In the genomic region with DNA sequence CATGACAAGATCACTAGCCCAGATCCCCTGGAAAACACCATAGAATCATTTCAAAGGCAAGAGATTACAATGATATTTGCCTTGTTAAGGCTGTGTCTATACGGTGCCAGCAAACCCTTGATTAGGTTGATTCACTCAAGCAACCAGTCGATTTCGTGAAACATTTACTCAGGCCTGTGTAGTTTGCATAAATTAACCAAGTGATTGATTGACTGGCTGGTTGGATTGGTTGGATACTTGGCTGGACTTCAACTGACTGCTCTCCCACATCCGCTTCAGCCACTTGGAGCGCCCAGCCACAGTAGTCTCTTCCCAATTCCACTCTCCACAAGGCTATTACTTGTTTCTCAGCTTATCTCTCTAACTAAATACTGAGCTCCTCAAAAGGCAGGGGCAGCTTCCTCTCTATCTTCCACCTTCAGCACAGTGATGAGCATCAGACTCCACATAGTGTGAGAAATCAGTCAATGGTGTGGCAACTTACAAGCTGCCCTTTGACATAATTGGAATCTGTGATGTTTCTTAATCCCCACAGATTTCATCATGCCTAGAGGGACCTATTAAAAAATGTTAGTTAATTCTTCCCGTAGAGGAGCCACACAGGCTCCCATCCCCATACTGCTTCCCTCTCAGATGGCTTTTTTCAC, we compare ENCODE assay signal across 21 cellular contexts.
A peak's percentile ranks its signal among the peaks of the same experiment; 100 is the strongest.
DNase-seq lines count a peak whose midpoint lies in the region; ATAC-seq, FAIRE-seq and TF ChIP-seq lines count a peak whose summit lies in the region.
"Had no signal": no experiment of that assay in that cellular context is flagged by ENCODE, and none has a peak within 500 bp of the region (broad histone marks: within the 10 kb centered on the region; RNA-seq: fewer than 3 reads in every experiment).

No MANE protein-coding gene starts in this region.

- H3K27ac ChIP-seq in colonic mucosa (no peak overlapping the region), right lobe of liver (peak overlapping the region in 2 of 3 donors; percentile 20 to 23), small intestine (ENCODE audit: low read depth in 1 of 2, low read length in 1 of 2) (no peak overlapping the region)
- H3K27ac ChIP-seq: BLaER1 had no signal

- H3K36me3 ChIP-seq in colonic mucosa = no peaks in the 10 kb centered on the region
- H3K36me3 ChIP-seq in right lobe of liver = no peaks in the 10 kb centered on the region
- no peaks in the 10 kb centered on the region for H3K36me3 ChIP-seq in small intestine (ENCODE audit: control insufficient read depth in 2 of 2, insufficient read depth in 2 of 2, low read length in 2 of 2)
- H3K36me3 ChIP-seq: BLaER1 had no signal

- no peak overlapping the region for H3K4me3 ChIP-seq in colonic mucosa
- no peak overlapping the region for H3K4me3 ChIP-seq in right lobe of liver
- H3K4me3 ChIP-seq in small intestine (ENCODE audit: low read depth in 1 of 2, low read length in 2 of 2) = no peak overlapping the region
- H3K4me3 ChIP-seq: BLaER1, GM23338 had no signal

- FAIRE-seq in small intestine (lab: Jason Lieb, UNC) = no peak
- FAIRE-seq: A204.1, G401.6 had no signal

- no peaks in the 10 kb centered on the region for H3K9me3 ChIP-seq in colonic mucosa
- no peaks in the 10 kb centered on the region for H3K9me3 ChIP-seq in right lobe of liver
- H3K9me3 ChIP-seq in small intestine (ENCODE audit: control insufficient read depth, low read depth) = no peaks in the 10 kb centered on the region
- H3K9me3 ChIP-seq: BLaER1 had no signal

- intact Hi-C loops in colonic mucosa (cut with DNase I) = no loop called here
- intact Hi-C loops in right lobe of liver (cut with DNase I) = no loop called here

- H3K4me1 ChIP-seq in colonic mucosa (no peaks in the 10 kb centered on the region), right lobe of liver (peaks cover 0 to 12% (median 6%) of the 10 kb centered on the region in 4 donors), small intestine (ENCODE audit: control insufficient read depth in 2 of 2, insufficient read depth in 1 of 2, low read depth in 1 of 2, low read length in 1 of 2) (no peaks in the 10 kb centered on the region)

- TF ChIP-seq POLR2A in right lobe of liver (IDR thresholded peaks at IDR 0.05) = no peak

- H3K27me3 ChIP-seq in colonic mucosa (no peaks in the 10 kb centered on the region), right lobe of liver (no peaks in the 10 kb centered on the region), small intestine (ENCODE audit: control insufficient read depth in 2 of 2, insufficient read depth in 2 of 2, low read length in 2 of 2) (no peaks in the 10 kb centered on the region)
- H3K27me3 ChIP-seq: BLaER1 had no signal

- 55% methylated on average over 6 of the region's 6 CpGs for WGBS in right lobe of liver (ENCODE audit: insufficient coverage, low coverage, low lambda C conversion rate, missing lambda C conversion rate)
- 43 to 71% (median 48%) methylated on average over 6 of the region's 6 CpGs for WGBS in small intestine, 3 donors

- peak; percentile 18 for DNase-seq in NCI-H748 (lab: John Stamatoyannopoulos, UW; ENCODE audit: unreplicated experiment)
- no peak for DNase-seq in NCI-H748 treated with DMSO at 0.1 percent for 48 hours (lab: John Stamatoyannopoulos, UW)
- DNase-seq in colonic mucosa = peak; percentile 22
- peak in 2 of 3 donors; percentile 35 to 65 for DNase-seq in right lobe of liver
- peak; percentile 17 for DNase-seq in small intestine
- no peak for DNase-seq in NCI-H69 (lab: John Stamatoyannopoulos, UW)
- DNase-seq: CD8-positive, alpha-beta memory T cell; DND-41; KBM-7; NCI-H1436 treated with DMSO at 0.1 percent for 48 hours; NCI-H2107; NCI-H2227 treated with DMSO at 0.1 percent for 48 hours; NCI-H524 treated with DMSO at 0.1 percent for 48 hours; RPMI8226 had no signal

- TF ChIP-seq CTCF in colonic mucosa (IDR thresholded peaks at IDR 0.05) (no peak), right lobe of liver (IDR thresholded peaks at IDR 0.05) (no peak)

- ATAC-seq in right lobe of liver (peak; percentile 83 to 88 (median 84)), GM18870 (IDR thresholded peaks at IDR 0.05; ENCODE audit: unreplicated experiment) (no peak), HG03378 (IDR thresholded peaks at IDR 0.05; ENCODE audit: unreplicated experiment) (no peak)
- ATAC-seq: GM23338, HCT116 had no signal

- no peak overlapping the region for H3K9ac ChIP-seq in colonic mucosa (ENCODE audit: low read depth in 2 of 2, low read length in 2 of 2)
- H3K9ac ChIP-seq: BLaER1 had no signal

Comparison
In these comparisons a context has a peak if more than half of its experiments do, and no peak if none do; other contexts are left out.
1. DNase-seq: peak in NCI-H748 (single experiment), colonic mucosa (single experiment), right lobe of liver (2 of 3) and small intestine (single experiment); none in NCI-H748 treated with DMSO at 0.1 percent for 48 hours (single experiment) and NCI-H69 (single experiment).
2. H3K27ac ChIP-seq: peak in right lobe of liver (2 of 3); none in colonic mucosa (single experiment) and small intestine (0 of 2).
3. ATAC-seq: peak in right lobe of liver (4 of 4); none in GM18870 (single experiment) and HG03378 (single experiment).